In genomic region chr3:37279858-37280257, GRCh38 we compare ENCODE assay signal across 1 cellular context.
TF ChIP-seq lines count a peak whose summit lies in the region.

No MANE protein-coding gene starts in this region.

TF ChIP-seq in HepG2, 621 proteins besides CTCF, POLR2A, EP300 and RAD21 (continued from another document):
- TF ChIP-seq REST (IDR thresholded peaks at IDR 0.05; ENCODE audit: borderline replicate concordance in 1 of 2, low read depth in 1 of 2, low read length in 2 of 2) (no peak), ZHX1 (CRISPR knock-in tag; IDR thresholded peaks at IDR 0.05; ENCODE audit: low read depth) (no peak), HNRNPH1 (optimal IDR thresholded peaks at IDR 0.05; ENCODE audit: low read depth, low read length) (no peak), TEF (CRISPR knock-in tag; IDR thresholded peaks at IDR 0.05) (no peak), ZNF800 (CRISPR knock-in tag; IDR thresholded peaks at IDR 0.05) (no peak), ZNF720 (CRISPR knock-in tag; IDR thresholded peaks at IDR 0.05) (no peak), ZSCAN9 (CRISPR knock-in tag; IDR thresholded peaks at IDR 0.05; ENCODE audit: borderline replicate concordance) (no peak)
